Comparison of ENCODE assay signal across 1 cellular context in the genomic region with DNA sequence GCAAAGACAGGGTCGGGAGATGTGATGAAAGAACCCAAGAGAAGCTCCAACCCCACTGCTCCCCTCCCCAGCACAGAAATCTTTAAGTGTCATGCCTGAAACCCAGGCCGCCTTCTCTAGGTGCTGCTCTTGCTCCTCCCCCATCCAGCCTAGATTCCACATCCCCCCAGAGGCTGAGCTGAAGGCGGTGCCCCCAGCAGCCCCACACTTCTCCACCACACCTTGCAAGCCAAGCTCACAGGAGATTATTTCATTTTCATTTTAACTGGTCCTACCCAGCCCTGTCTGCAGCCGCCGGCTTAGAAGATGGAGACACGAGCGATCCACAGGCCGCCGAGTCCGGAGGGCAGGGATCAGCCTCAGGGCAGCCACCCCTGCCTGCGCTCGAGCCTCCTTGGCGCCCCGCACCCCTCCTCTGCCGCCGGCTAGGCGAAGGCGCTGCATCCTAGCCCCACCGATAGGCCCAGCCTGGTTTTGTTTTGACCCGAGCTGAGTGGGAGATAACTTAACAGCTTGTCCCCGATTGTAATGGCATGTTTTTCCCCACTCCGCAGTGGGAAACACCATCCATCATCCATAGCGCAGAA.
TF ChIP-seq lines count a peak whose summit lies in the region.

No MANE protein-coding gene starts in this region.

TF ChIP-seq in GM23338, 12 proteins besides CTCF, POLR2A, EP300 and RAD21 (continued from another document):
- TF ChIP-seq, protein P1, sequence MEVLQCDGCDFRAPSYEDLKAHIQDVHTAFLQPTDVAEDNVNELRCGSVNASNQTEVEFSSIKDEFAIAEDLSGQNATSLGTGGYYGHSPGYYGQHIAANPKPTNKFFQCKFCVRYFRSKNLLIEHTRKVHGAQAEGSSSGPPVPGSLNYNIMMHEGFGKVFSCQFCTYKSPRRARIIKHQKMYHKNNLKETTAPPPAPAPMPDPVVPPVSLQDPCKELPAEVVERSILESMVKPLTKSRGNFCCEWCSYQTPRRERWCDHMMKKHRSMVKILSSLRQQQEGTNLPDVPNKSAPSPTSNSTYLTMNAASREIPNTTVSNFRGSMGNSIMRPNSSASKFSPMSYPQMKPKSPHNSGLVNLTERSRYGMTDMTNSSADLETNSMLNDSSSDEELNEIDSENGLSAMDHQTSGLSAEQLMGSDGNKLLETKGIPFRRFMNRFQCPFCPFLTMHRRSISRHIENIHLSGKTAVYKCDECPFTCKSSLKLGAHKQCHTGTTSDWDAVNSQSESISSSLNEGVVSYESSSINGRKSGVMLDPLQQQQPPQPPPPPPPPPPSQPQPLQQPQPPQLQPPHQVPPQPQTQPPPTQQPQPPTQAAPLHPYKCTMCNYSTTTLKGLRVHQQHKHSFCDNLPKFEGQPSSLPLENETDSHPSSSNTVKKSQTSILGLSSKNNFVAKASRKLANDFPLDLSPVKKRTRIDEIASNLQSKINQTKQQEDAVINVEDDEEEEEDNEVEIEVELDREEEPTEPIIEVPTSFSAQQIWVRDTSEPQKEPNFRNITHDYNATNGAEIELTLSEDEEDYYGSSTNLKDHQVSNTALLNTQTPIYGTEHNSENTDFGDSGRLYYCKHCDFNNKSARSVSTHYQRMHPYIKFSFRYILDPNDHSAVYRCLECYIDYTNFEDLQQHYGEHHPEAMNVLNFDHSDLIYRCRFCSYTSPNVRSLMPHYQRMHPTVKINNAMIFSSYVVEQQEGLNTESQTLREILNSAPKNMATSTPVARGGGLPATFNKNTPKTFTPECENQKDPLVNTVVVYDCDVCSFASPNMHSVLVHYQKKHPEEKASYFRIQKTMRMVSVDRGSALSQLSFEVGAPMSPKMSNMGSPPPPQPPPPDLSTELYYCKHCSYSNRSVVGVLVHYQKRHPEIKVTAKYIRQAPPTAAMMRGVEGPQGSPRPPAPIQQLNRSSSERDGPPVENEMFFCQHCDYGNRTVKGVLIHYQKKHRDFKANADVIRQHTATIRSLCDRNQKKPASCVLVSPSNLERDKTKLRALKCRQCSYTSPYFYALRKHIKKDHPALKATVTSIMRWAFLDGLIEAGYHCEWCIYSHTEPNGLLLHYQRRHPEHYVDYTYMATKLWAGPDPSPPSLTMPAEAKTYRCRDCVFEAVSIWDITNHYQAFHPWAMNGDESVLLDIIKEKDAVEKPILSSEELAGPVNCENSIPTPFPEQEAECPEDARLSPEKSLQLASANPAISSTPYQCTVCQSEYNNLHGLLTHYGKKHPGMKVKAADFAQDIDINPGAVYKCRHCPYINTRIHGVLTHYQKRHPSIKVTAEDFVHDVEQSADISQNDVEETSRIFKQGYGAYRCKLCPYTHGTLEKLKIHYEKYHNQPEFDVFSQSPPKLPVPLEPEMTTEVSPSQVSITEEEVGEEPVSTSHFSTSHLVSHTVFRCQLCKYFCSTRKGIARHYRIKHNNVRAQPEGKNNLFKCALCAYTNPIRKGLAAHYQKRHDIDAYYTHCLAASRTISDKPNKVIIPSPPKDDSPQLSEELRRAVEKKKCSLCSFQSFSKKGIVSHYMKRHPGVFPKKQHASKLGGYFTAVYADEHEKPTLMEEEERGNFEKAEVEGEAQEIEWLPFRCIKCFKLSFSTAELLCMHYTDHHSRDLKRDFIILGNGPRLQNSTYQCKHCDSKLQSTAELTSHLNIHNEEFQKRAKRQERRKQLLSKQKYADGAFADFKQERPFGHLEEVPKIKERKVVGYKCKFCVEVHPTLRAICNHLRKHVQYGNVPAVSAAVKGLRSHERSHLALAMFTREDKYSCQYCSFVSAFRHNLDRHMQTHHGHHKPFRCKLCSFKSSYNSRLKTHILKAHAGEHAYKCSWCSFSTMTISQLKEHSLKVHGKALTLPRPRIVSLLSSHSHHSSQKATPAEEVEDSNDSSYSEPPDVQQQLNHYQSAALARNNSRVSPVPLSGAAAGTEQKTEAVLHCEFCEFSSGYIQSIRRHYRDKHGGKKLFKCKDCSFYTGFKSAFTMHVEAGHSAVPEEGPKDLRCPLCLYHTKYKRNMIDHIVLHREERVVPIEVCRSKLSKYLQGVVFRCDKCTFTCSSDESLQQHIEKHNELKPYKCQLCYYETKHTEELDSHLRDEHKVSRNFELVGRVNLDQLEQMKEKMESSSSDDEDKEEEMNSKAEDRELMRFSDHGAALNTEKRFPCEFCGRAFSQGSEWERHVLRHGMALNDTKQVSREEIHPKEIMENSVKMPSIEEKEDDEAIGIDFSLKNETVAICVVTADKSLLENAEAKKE (CRISPR knock-in tag; IDR thresholded peaks at IDR 0.05): no peak
- TF ChIP-seq STAT1 (IDR thresholded peaks at IDR 0.05; ENCODE audit: unreplicated experiment): no peak
- TF ChIP-seq NANOG (IDR thresholded peaks at IDR 0.05; ENCODE audit: borderline replicate concordance): no peak
- no peak for TF ChIP-seq ZNF114 (CRISPR knock-in tag; IDR thresholded peaks at IDR 0.05)
- no peak for TF ChIP-seq POLR2AphosphoS5 (IDR thresholded peaks at IDR 0.05; ENCODE audit: low read depth)
- TF ChIP-seq ZNF331 (CRISPR knock-in tag; IDR thresholded peaks at IDR 0.05; ENCODE audit: low read depth): no peak
- no peak for TF ChIP-seq CREB1 (CRISPR knock-in tag; IDR thresholded peaks at IDR 0.05; ENCODE audit: low read depth)
- no peak for TF ChIP-seq EZH2 (IDR thresholded peaks at IDR 0.05; ENCODE audit: low read depth, unreplicated experiment)
- TF ChIP-seq ETS1 (IDR thresholded peaks at IDR 0.05): no peak
- no peak for TF ChIP-seq EZH2phosphoT487 (IDR thresholded peaks at IDR 0.05; ENCODE audit: unreplicated experiment)
- TF ChIP-seq, protein P2, sequence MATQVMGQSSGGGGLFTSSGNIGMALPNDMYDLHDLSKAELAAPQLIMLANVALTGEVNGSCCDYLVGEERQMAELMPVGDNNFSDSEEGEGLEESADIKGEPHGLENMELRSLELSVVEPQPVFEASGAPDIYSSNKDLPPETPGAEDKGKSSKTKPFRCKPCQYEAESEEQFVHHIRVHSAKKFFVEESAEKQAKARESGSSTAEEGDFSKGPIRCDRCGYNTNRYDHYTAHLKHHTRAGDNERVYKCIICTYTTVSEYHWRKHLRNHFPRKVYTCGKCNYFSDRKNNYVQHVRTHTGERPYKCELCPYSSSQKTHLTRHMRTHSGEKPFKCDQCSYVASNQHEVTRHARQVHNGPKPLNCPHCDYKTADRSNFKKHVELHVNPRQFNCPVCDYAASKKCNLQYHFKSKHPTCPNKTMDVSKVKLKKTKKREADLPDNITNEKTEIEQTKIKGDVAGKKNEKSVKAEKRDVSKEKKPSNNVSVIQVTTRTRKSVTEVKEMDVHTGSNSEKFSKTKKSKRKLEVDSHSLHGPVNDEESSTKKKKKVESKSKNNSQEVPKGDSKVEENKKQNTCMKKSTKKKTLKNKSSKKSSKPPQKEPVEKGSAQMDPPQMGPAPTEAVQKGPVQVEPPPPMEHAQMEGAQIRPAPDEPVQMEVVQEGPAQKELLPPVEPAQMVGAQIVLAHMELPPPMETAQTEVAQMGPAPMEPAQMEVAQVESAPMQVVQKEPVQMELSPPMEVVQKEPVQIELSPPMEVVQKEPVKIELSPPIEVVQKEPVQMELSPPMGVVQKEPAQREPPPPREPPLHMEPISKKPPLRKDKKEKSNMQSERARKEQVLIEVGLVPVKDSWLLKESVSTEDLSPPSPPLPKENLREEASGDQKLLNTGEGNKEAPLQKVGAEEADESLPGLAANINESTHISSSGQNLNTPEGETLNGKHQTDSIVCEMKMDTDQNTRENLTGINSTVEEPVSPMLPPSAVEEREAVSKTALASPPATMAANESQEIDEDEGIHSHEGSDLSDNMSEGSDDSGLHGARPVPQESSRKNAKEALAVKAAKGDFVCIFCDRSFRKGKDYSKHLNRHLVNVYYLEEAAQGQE (IDR thresholded peaks at IDR 0.05; ENCODE audit: unreplicated experiment): no peak
